Comparison of ENCODE assay signal across 15 cellular contexts in genomic region chr1:65044411-65044810, GRCh38.
DNase-seq lines count a peak whose midpoint lies in the region; ATAC-seq and TF ChIP-seq lines count a peak whose summit lies in the region.
"Had no signal": no experiment of that assay in that cellular context is flagged by ENCODE, and none has a peak within 500 bp of the region (broad histone marks: within the 10 kb centered on the region; RNA-seq: fewer than 3 reads in every experiment).

No MANE protein-coding gene starts in this region.

- DNase-seq in NCI-H2171 treated with DMSO at 0.1 percent for 48 hours (lab: John Stamatoyannopoulos, UW) = peak; percentile 20
- DNase-seq in NCI-H2171 (lab: John Stamatoyannopoulos, UW) = no peak
- peak; percentile 39 for DNase-seq in NAMALWA (ENCODE audit: low spot score)
- DNase-seq in T-helper 17 cell = no peak
- no peak for DNase-seq in trophoblast cell
- no peak for DNase-seq in GM03348 (ENCODE audit: low spot score)
- no peak for DNase-seq in chondrocyte (ENCODE audit: low spot score)
- DNase-seq: DMS153, EL, GF-D8 had no signal

- H4K91ac ChIP-seq in trophoblast cell (ENCODE audit: low read depth, low read length) = no peak overlapping the region

- no peak overlapping the region for H2AFZ ChIP-seq in trophoblast cell (ENCODE audit: insufficient read depth, low read length, poor library complexity)

- H3K4ac ChIP-seq in trophoblast cell (ENCODE audit: low read depth, low read length) = no peak overlapping the region

- H3K4me1 Mint-ChIP-seq in T-helper 17 cell (peaks cover 28% of the 10 kb centered on the region), chondrocyte (ENCODE audit: low read depth) (no peaks in the 10 kb centered on the region)

- H3K9ac ChIP-seq in trophoblast cell (ENCODE audit: low read length) = no peak overlapping the region

- H2BK5ac ChIP-seq in trophoblast cell (ENCODE audit: low read depth, low read length, poor library complexity) = no peak overlapping the region

- H3K9me3 Mint-ChIP-seq in chondrocyte (ENCODE audit: low read depth) = no peaks in the 10 kb centered on the region
- H3K9me3 Mint-ChIP-seq: CD14-positive monocyte had no signal

- H3K14ac ChIP-seq in trophoblast cell (ENCODE audit: low read length) = no peak overlapping the region

- H3K36me3 Mint-ChIP-seq in T-helper 17 cell (ENCODE audit: low read depth) (no peaks in the 10 kb centered on the region), chondrocyte (ENCODE audit: low read depth) (no peaks in the 10 kb centered on the region)

- no peak overlapping the region for H3K18ac ChIP-seq in trophoblast cell (ENCODE audit: low read length)

- WGBS in trophoblast cell (ENCODE audit: extremely low coverage, insufficient coverage, insufficient read length) = no CpG with 5 or more reads among the region's 5 CpGs

- no peaks in the 10 kb centered on the region for H3K79me2 ChIP-seq in trophoblast cell (ENCODE audit: control insufficient read depth, insufficient read depth, low read length, poor library complexity)

- H3K9me3 ChIP-seq in T-helper 17 cell (ENCODE audit: control insufficient read depth, low read length, poor library complexity, severe bottlenecking) = no peaks in the 10 kb centered on the region
- no peaks in the 10 kb centered on the region for H3K9me3 ChIP-seq in trophoblast cell (ENCODE audit: insufficient read depth, low read depth, low read length)
- H3K9me3 ChIP-seq: HAP-1 had no signal

- H3K4me3 Mint-ChIP-seq in T-helper 17 cell (no peak overlapping the region), chondrocyte (ENCODE audit: unreplicated experiment) (no peak overlapping the region)
- H3K4me3 Mint-ChIP-seq: CD14-positive monocyte had no signal

- H2BK120ac ChIP-seq in trophoblast cell (ENCODE audit: insufficient read depth, low read length, poor library complexity) = no peak overlapping the region

- no peaks in the 10 kb centered on the region for H3K27me3 Mint-ChIP-seq in T-helper 17 cell
- H3K27me3 Mint-ChIP-seq in chondrocyte (ENCODE audit: low read depth) = peaks cover 2% of the 10 kb centered on the region

- no peaks in the 10 kb centered on the region for H3K79me1 ChIP-seq in trophoblast cell (ENCODE audit: low read length)

- no peak overlapping the region for H3K4me3 ChIP-seq in trophoblast cell (ENCODE audit: low read depth, low read length)
- H3K4me3 ChIP-seq: HAP-1 had no signal

- no peaks in the 10 kb centered on the region for H3K4me1 ChIP-seq in trophoblast cell (ENCODE audit: control insufficient read depth in 1 of 2, insufficient read depth in 2 of 2, low read length in 2 of 2)
- H3K4me1 ChIP-seq: HAP-1 had no signal

- ATAC-seq in T-helper 17 cell = no peak
- ATAC-seq in HG03521 (IDR thresholded peaks at IDR 0.05; ENCODE audit: unreplicated experiment) = no peak

- no peak overlapping the region for H3K27ac ChIP-seq in trophoblast cell (ENCODE audit: low read depth, low read length)
- H3K27ac ChIP-seq: 22Rv1, HL-60 had no signal

- TF ChIP-seq CTCF in chondrocyte (IDR thresholded peaks at IDR 0.05) = no peak

- no peak overlapping the region for H2AK5ac ChIP-seq in trophoblast cell (ENCODE audit: low read length)

- no peak overlapping the region for H2BK12ac ChIP-seq in trophoblast cell (ENCODE audit: low read length)

- H3K23ac ChIP-seq in trophoblast cell (ENCODE audit: low read length) = peak overlapping the region; percentile 56

- H3K4me2 ChIP-seq in trophoblast cell (ENCODE audit: low read length) = no peak overlapping the region

- H4K12ac ChIP-seq in trophoblast cell (ENCODE audit: low read depth, low read length) = no peak overlapping the region

- no peak overlapping the region for H4K8ac ChIP-seq in trophoblast cell (ENCODE audit: low read depth, low read length)

- H3K36me3 ChIP-seq in trophoblast cell (ENCODE audit: control insufficient read depth in 1 of 2, insufficient read depth in 2 of 2, low read length in 2 of 2) = no peaks in the 10 kb centered on the region
- H3K36me3 ChIP-seq: HAP-1 had no signal

- no peaks in the 10 kb centered on the region for H3K27me3 ChIP-seq in trophoblast cell (ENCODE audit: insufficient read depth, low read length)

- H3K27ac Mint-ChIP-seq in T-helper 17 cell (peak overlapping the region; percentile 80), chondrocyte (ENCODE audit: unreplicated experiment) (no peak overlapping the region)
- H3K27ac Mint-ChIP-seq: CD14-positive monocyte had no signal

Comparison
In these comparisons a context has a peak if more than half of its experiments do, and no peak if none do; other contexts are left out.
1. DNase-seq: peak in NCI-H2171 treated with DMSO at 0.1 percent for 48 hours (single experiment) and NAMALWA (single experiment); none in NCI-H2171 (single experiment), T-helper 17 cell (0 of 3), trophoblast cell (0 of 2), GM03348 (single experiment) and chondrocyte (single experiment).